In genomic region chr14:89903340-89903965, GRCh38 we compare ENCODE assay signal across 2 cellular contexts.
TF ChIP-seq lines count a peak whose summit lies in the region.

No MANE protein-coding gene starts in this region.

TF ChIP-seq in liver, 16 proteins besides CTCF, POLR2A, EP300 and RAD21:
- TF ChIP-seq JUND (IDR thresholded peaks at IDR 0.05): no peak
- no peak for TF ChIP-seq REST (IDR thresholded peaks at IDR 0.05)
- TF ChIP-seq GABPA (IDR thresholded peaks at IDR 0.05 in 1 of 2, conservative IDR thresholded peaks at IDR 0.05 in 1 of 2): no peak
- TF ChIP-seq HNF4G (IDR thresholded peaks at IDR 0.05): no peak
- TF ChIP-seq YY1 (IDR thresholded peaks at IDR 0.05): no peak
- TF ChIP-seq SP1 (IDR thresholded peaks at IDR 0.05): no peak
- no peak for TF ChIP-seq ZBTB33 (IDR thresholded peaks at IDR 0.05)
- TF ChIP-seq NR2F2 (IDR thresholded peaks at IDR 0.05): no peak
- no peak for TF ChIP-seq ATF3 (IDR thresholded peaks at IDR 0.05)
- TF ChIP-seq MAX (IDR thresholded peaks at IDR 0.05): no peak
- no peak for TF ChIP-seq FOXA2 (IDR thresholded peaks at IDR 0.05)
- no peak for TF ChIP-seq FOXA1 (IDR thresholded peaks at IDR 0.05)
- no peak for TF ChIP-seq EGR1 (IDR thresholded peaks at IDR 0.05; ENCODE audit: low read depth in 2 of 2)
- no peak for TF ChIP-seq HNF4A (conservative IDR thresholded peaks at IDR 0.05)

TF ChIP-seq in HepG2, 621 proteins besides CTCF, POLR2A, EP300 and RAD21:
- TF ChIP-seq, protein P1, sequence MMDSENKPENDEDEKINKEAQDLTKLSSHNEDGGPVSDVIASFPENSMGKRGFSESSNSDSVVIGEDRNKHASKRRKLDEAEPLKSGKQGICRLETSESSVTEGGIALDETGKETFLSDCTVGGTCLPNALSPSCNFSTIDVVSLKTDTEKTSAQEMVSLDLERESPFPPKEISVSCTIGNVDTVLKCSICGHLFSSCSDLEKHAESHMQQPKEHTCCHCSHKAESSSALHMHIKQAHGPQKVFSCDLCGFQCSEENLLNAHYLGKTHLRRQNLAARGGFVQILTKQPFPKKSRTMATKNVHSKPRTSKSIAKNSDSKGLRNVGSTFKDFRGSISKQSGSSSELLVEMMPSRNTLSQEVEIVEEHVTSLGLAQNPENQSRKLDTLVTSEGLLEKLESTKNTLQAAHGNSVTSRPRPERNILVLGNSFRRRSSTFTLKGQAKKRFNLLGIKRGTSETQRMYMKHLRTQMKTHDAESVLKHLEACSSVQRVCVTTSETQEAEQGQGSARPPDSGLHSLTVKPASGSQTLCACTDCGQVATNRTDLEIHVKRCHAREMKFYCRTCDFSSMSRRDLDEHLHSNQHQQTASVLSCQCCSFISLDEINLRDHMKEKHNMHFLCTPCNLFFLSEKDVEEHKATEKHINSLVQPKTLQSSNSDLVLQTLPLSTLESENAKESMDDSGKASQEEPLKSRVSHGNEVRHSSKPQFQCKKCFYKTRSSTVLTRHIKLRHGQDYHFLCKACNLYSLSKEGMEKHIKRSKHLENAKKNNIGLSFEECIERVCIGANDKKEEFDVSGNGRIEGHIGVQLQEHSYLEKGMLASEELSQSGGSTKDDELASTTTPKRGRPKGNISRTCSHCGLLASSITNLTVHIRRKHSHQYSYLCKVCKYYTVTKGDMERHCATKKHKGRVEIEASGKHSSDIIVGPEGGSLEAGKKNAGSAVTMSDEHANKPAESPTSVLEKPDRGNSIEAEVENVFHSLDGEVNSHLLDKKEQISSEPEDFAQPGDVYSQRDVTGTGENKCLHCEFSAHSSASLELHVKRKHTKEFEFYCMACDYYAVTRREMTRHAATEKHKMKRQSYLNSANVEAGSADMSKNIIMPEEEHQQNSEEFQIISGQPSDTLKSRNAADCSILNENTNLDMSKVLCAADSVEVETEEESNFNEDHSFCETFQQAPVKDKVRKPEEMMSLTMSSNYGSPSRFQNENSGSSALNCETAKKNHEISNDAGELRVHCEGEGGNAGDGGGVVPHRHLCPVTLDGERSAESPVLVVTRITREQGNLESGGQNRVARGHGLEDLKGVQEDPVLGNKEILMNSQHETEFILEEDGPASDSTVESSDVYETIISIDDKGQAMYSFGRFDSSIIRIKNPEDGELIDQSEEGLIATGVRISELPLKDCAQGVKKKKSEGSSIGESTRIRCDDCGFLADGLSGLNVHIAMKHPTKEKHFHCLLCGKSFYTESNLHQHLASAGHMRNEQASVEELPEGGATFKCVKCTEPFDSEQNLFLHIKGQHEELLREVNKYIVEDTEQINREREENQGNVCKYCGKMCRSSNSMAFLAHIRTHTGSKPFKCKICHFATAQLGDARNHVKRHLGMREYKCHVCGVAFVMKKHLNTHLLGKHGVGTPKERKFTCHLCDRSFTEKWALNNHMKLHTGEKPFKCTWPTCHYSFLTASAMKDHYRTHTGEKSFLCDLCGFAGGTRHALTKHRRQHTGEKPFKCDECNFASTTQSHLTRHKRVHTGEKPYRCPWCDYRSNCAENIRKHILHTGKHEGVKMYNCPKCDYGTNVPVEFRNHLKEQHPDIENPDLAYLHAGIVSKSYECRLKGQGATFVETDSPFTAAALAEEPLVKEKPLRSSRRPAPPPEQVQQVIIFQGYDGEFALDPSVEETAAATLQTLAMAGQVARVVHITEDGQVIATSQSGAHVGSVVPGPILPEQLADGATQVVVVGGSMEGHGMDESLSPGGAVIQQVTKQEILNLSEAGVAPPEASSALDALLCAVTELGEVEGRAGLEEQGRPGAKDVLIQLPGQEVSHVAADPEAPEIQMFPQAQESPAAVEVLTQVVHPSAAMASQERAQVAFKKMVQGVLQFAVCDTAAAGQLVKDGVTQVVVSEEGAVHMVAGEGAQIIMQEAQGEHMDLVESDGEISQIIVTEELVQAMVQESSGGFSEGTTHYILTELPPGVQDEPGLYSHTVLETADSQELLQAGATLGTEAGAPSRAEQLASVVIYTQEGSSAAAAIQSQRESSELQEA (CRISPR knock-in tag; IDR thresholded peaks at IDR 0.05; ENCODE audit: not compliant biosample characterization): no peak
- no peak for TF ChIP-seq CERS6 (CRISPR knock-in tag; IDR thresholded peaks at IDR 0.05)
